In the genomic region with DNA sequence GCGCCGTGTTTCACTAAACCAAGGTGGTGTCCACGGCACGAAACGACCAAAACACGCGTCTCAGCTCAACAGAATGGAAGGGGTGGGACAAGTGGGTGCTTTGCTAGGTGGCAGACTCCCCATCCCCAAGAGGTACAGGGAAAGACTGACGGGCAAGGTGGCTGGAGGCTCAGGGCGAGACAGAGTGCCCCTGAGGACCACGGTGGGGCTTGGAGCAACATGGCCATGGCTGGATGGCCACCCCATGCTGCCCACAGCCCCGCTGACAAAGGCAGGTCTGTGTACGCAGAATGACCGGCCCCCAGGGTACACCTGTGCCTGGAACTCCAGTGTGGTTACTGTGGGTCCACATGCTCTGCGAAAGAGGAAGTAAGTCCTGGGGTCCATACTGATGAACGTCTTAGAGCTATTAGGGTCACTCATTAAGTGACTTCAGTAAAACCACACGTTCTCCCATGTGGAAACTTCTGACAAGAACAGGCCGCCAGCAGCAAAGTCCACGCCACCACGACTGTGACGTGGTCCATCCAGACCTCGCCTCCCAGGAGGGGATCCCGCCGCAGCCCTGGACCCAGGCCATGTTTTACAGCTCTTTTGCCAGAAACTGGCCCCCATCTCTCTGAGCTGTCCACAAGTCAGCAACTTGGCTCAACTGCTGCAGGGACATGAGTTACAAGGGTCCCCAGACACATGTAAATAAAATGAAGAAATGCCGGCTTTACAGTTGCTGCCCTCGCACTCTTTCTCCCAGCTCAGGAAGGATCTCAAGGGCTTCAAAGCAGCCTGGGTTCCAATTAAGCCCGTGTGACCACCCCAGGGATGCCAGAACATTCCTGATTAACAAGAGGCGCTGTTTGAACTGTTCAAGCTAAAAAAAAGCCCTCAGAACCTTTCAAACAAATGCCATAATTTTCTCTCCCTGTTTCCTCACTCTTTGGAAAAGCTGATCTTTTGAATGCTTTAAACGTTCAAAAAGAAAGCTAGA, we compare ENCODE assay signal across 11 cellular contexts.
DNase-seq lines count a peak whose midpoint lies in the region; ATAC-seq, FAIRE-seq and TF ChIP-seq lines count a peak whose summit lies in the region.
"Had no signal": no experiment of that assay in that cellular context is flagged by ENCODE, and none has a peak within 500 bp of the region (broad histone marks: within the 10 kb centered on the region; RNA-seq: fewer than 3 reads in every experiment).

No MANE protein-coding gene starts in this region.

- intact Hi-C loops in naive thymus-derived CD4-positive, alpha-beta T cell (cut with micrococcal nuclease): no loop called here
- intact Hi-C loops in A673 (cut with micrococcal nuclease; ENCODE audit: unreplicated experiment): no loop called here

- no peak overlapping the region for H3K27ac ChIP-seq in naive thymus-derived CD4-positive, alpha-beta T cell (ENCODE audit: low read depth, low read length)
- no peak overlapping the region for H3K27ac ChIP-seq in A673 (ENCODE audit: low read depth, low read length, poor library complexity, severe bottlenecking)
- H3K27ac ChIP-seq: GM23248 had no signal

- FAIRE-seq in urothelium cell line (lab: Jason Lieb, UNC): peak; percentile 93

- H3K4me1 Mint-ChIP-seq in activated CD8-positive, alpha-beta memory T cell treated with anti-CD3 and anti-CD28 coated beads, Interleukin-2, amount 10 ng/mL, durations not matched to agents 7 days and 5 days: no peaks in the 10 kb centered on the region
- peaks cover 0 to 6% (median 4%) of the 10 kb centered on the region in 7 donors for H3K4me1 Mint-ChIP-seq in naive thymus-derived CD4-positive, alpha-beta T cell

- no peaks in the 10 kb centered on the region for H3K27me3 Mint-ChIP-seq in activated CD8-positive, alpha-beta memory T cell treated with anti-CD3 and anti-CD28 coated beads, Interleukin-2, amount 10 ng/mL, durations not matched to agents 7 days and 5 days
- no peaks in the 10 kb centered on the region for H3K27me3 Mint-ChIP-seq in naive thymus-derived CD4-positive, alpha-beta T cell

- H3K9me3 ChIP-seq in naive thymus-derived CD4-positive, alpha-beta T cell (ENCODE audit: control insufficient read depth in 2 of 3, low read length in 3 of 3): no peaks in the 10 kb centered on the region
- no peaks in the 10 kb centered on the region for H3K9me3 ChIP-seq in A673 (ENCODE audit: low read depth, low read length, poor library complexity, severe bottlenecking)
- H3K9me3 ChIP-seq: tibial nerve had no signal

- CTCF ChIA-PET in activated CD8-positive, alpha-beta memory T cell treated with anti-CD3 and anti-CD28 coated beads, Interleukin-2, amount 10 ng/mL, durations not matched to agents 7 days and 5 days (lab: Charles Lee): interaction anchor here (1.5 kb wide), 1 partner anchor 10 kb away, joined by 4 read pairs; no protein-coding TSS in a partner anchor
- CTCF ChIA-PET in naive thymus-derived CD4-positive, alpha-beta T cell (lab: Charles Lee): no interaction called here
- CTCF ChIA-PET in A673 (lab: Charles Lee): no interaction called here

- TF ChIP-seq CTCF in A673 (conservative IDR thresholded peaks at IDR 0.05; ENCODE audit: low read depth, low read length): no peak

- no peaks in the 10 kb centered on the region for H3K4me1 ChIP-seq in naive thymus-derived CD4-positive, alpha-beta T cell (ENCODE audit: control insufficient read depth in 2 of 2, insufficient read depth in 2 of 2, low read length in 2 of 2)
- peaks cover 8% of the 10 kb centered on the region for H3K4me1 ChIP-seq in A673 (ENCODE audit: insufficient read depth, low read length, poor library complexity, severe bottlenecking)

- DNase-seq in activated CD8-positive, alpha-beta memory T cell treated with anti-CD3 and anti-CD28 coated beads, Interleukin-2, amount 10 ng/mL, durations not matched to agents 7 days and 5 days: peak; percentile 36
- no peak for DNase-seq in activated CD8-positive, alpha-beta memory T cell treated with anti-CD3 and anti-CD28 coated beads, Interleukin-2, amount 50 U/mL, for 48 hours
- DNase-seq in astrocyte of the hippocampus (ENCODE audit: low read depth, low spot score): peak; percentile 31
- DNase-seq in urothelium cell line (ENCODE audit: low spot score): no peak
- DNase-seq in naive thymus-derived CD4-positive, alpha-beta T cell: no peak
- no peak for DNase-seq in NCI-H2081 (lab: John Stamatoyannopoulos, UW)
- no peak for DNase-seq in A673 (ENCODE audit: low spot score)
- DNase-seq: GM23248, NCI-H446 had no signal

- H3K36me3 ChIP-seq in naive thymus-derived CD4-positive, alpha-beta T cell (ENCODE audit: control insufficient read depth in 2 of 3, insufficient read depth in 3 of 3, low read length in 3 of 3): peaks cover 0 to 11% (median 0%) of the 10 kb centered on the region in 3 experiments
- no peaks in the 10 kb centered on the region for H3K36me3 ChIP-seq in A673 (ENCODE audit: insufficient read depth, low read length, poor library complexity, severe bottlenecking)

- peaks cover 1% of the 10 kb centered on the region for H3K36me3 Mint-ChIP-seq in activated CD8-positive, alpha-beta memory T cell treated with anti-CD3 and anti-CD28 coated beads, Interleukin-2, amount 10 ng/mL, durations not matched to agents 7 days and 5 days
- peaks cover 0 to 40% (median 4%) of the 10 kb centered on the region in 5 donors for H3K36me3 Mint-ChIP-seq in naive thymus-derived CD4-positive, alpha-beta T cell

- POLR2A ChIA-PET in naive thymus-derived CD4-positive, alpha-beta T cell (lab: Charles Lee): no interaction called here
- POLR2A ChIA-PET in A673 (lab: Charles Lee; ENCODE audit: low non-redundant PET): no interaction called here

- H3K27me3 ChIP-seq in naive thymus-derived CD4-positive, alpha-beta T cell (ENCODE audit: control insufficient read depth in 2 of 2, insufficient read depth in 2 of 2, low read length in 2 of 2): no peaks in the 10 kb centered on the region
- no peaks in the 10 kb centered on the region for H3K27me3 ChIP-seq in A673 (replicated peaks; ENCODE audit: insufficient read depth, low read depth, low read length, poor library complexity)
- H3K27me3 ChIP-seq: tibial nerve had no signal

- no peak overlapping the region for H3K4me3 ChIP-seq in naive thymus-derived CD4-positive, alpha-beta T cell (ENCODE audit: low read length)
- no peak overlapping the region for H3K4me3 ChIP-seq in A673 (ENCODE audit: low read depth, low read length, poor library complexity, severe bottlenecking)
- H3K4me3 ChIP-seq: GM23248, tibial nerve had no signal

- no TSS peak for BruUV-seq in A673 (replicated peaks; lab: Mats Ljungman, UMichigan)

- H3K9me3 Mint-ChIP-seq in activated CD8-positive, alpha-beta memory T cell treated with anti-CD3 and anti-CD28 coated beads, Interleukin-2, amount 10 ng/mL, durations not matched to agents 7 days and 5 days (ENCODE audit: low read depth): no peaks in the 10 kb centered on the region
- H3K9me3 Mint-ChIP-seq in naive thymus-derived CD4-positive, alpha-beta T cell: no peaks in the 10 kb centered on the region

- H3K4me3 Mint-ChIP-seq in activated CD8-positive, alpha-beta memory T cell treated with anti-CD3 and anti-CD28 coated beads, Interleukin-2, amount 10 ng/mL, durations not matched to agents 7 days and 5 days: no peak overlapping the region
- no peak overlapping the region for H3K4me3 Mint-ChIP-seq in naive thymus-derived CD4-positive, alpha-beta T cell

- no peak for ATAC-seq in activated CD8-positive, alpha-beta memory T cell treated with anti-CD3 and anti-CD28 coated beads, Interleukin-2, amount 10 ng/mL, durations not matched to agents 7 days and 5 days
- peak; percentile 75 for ATAC-seq in HG02884 (IDR thresholded peaks at IDR 0.05; ENCODE audit: unreplicated experiment)
- no peak for ATAC-seq in naive thymus-derived CD4-positive, alpha-beta T cell

- H3K27ac Mint-ChIP-seq in activated CD8-positive, alpha-beta memory T cell treated with anti-CD3 and anti-CD28 coated beads, Interleukin-2, amount 10 ng/mL, durations not matched to agents 7 days and 5 days: no peak overlapping the region
- no peak overlapping the region for H3K27ac Mint-ChIP-seq in naive thymus-derived CD4-positive, alpha-beta T cell

Comparison
In these comparisons a context has a peak if more than half of its experiments do, and no peak if none do; other contexts are left out.
1. DNase-seq: peak in activated CD8-positive, alpha-beta memory T cell treated with anti-CD3 and anti-CD28 coated beads, Interleukin-2, amount 10 ng/mL, durations not matched to agents 7 days and 5 days (single experiment) and astrocyte of the hippocampus (single experiment); none in activated CD8-positive, alpha-beta memory T cell treated with anti-CD3 and anti-CD28 coated beads, Interleukin-2, amount 50 U/mL, for 48 hours (single experiment), urothelium cell line (single experiment), naive thymus-derived CD4-positive, alpha-beta T cell (0 of 9), NCI-H2081 (0 of 2) and A673 (single experiment).